In the genomic region with DNA sequence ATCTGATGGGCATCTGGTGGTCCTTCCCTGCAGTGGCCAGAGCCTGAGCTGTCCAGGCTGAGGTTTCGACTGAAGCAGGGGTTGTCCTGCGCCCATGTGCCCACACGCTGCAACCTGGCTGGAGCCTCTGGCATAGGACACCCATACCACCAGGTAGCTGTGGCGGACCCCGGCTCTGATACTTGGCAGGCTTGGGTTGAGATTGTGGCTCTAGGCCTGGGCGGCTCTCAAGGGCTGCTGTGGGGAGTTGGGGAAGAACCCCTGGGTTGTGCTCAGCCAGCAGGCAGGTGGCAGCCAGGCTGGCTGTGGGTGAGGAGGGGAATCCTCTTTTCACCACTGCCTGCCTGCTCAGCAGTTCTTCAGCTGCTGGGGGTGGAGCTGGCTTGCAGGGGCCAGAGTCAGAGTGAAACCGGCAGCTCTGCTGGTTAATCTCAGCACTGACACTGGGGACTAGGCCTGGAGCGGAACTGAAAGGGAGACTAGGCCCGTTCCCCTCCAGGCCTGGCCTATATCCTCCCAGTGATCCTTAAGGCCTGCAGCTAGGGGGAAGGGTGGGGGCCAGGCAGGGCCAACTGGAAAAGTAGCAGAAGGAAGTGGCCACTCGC, we compare ENCODE assay signal across 8 cellular contexts. TPM values are rescaled to one million over a fixed set of nuclear protein-coding genes. Genes with fewer than 3 reads are reported as not detected.
DNase-seq lines count a peak whose midpoint lies in the region; ATAC-seq and TF ChIP-seq lines count a peak whose summit lies in the region.

No MANE protein-coding gene starts in this region.

- TF ChIP-seq CTCF in MM.1S (IDR thresholded peaks at IDR 0.05; ENCODE audit: low read length) (no peak), fibroblast of pulmonary artery (IDR thresholded peaks at IDR 0.05; ENCODE audit: low read length, missing control alignments) (no peak)

- peak overlapping the region; percentile 80 for H3K4me2 ChIP-seq in MM.1S (ENCODE audit: low read depth, low read length)

- H3K27me3 ChIP-seq in MM.1S (replicated peaks; ENCODE audit: insufficient read depth, low read length): no peaks in the 10 kb centered on the region

- H3K9me3 ChIP-seq in MM.1S (replicated peaks; ENCODE audit: insufficient read depth, low read length): no peaks in the 10 kb centered on the region

- H3K9me2 ChIP-seq in MM.1S (replicated peaks; ENCODE audit: insufficient read depth, low read length): no peaks in the 10 kb centered on the region

- DNase-seq in GF-D8 (lab: John Stamatoyannopoulos, UW) (peak; percentile 60), MM.1S (peak; percentile 89), fibroblast of pulmonary artery (ENCODE audit: low read depth) (peak; percentile 39), pons (ENCODE audit: low spot score) (peak; percentile 78), ureter (ENCODE audit: low spot score) (peak; percentile 54), HK-2 (ENCODE audit: unreplicated experiment) (no peak)
- peak; percentile 68 for DNase-seq in activated CD8-positive, alpha-beta memory T cell treated with anti-CD3 and anti-CD28 coated beads, Interleukin-2, amount 50 U/mL, for 4 hours

- H3K4me3 ChIP-seq in MM.1S (ENCODE audit: low read length): peak overlapping the region; percentile 30; the same call in 1 of the 2 replicates
- H3K4me3 ChIP-seq in fibroblast of pulmonary artery (replicated peaks; ENCODE audit: low read depth, low read length): no peak overlapping the region

- peaks cover 15% of the 10 kb centered on the region; the same call in 1 of the 2 replicates for H3K79me2 ChIP-seq in MM.1S (ENCODE audit: low read length)

- peak overlapping the region; percentile 52 for H3K9ac ChIP-seq in MM.1S (ENCODE audit: low read length)

- no peaks in the 10 kb centered on the region for H4K20me1 ChIP-seq in MM.1S (ENCODE audit: insufficient read depth, low read length)

- H3K36me3 ChIP-seq in MM.1S (replicated peaks; ENCODE audit: insufficient read depth, low read length): no peaks in the 10 kb centered on the region

- ATAC-seq in GM21723 (IDR thresholded peaks at IDR 0.05; ENCODE audit: unreplicated experiment): peak; percentile 77

- H2AFZ ChIP-seq in MM.1S (ENCODE audit: low read length): no peak overlapping the region

- peak overlapping the region; percentile 99 for H3K27ac ChIP-seq in MM.1S (ENCODE audit: low read length)

- H3F3A ChIP-seq in MM.1S (ENCODE audit: insufficient read depth, low read length): peaks cover 15% of the 10 kb centered on the region

- peaks cover 45% of the 10 kb centered on the region for H3K4me1 ChIP-seq in MM.1S (ENCODE audit: low read length)

RNA-seq across cellular contexts. Expression of gene SH2B3, which starts 39.1 kb away (rescaled TPM):
- 20.4 TPM for total RNA-seq in ureter
